In genomic region chr16:87854053-87854906, GRCh38 we compare ENCODE assay signal across 1 cellular context.
TF ChIP-seq lines count a peak whose summit lies in the region.

No MANE protein-coding gene starts in this region.

TF ChIP-seq in HepG2, 621 proteins besides CTCF, POLR2A, EP300 and RAD21 (continued from another document and continues in another):
- no peak for TF ChIP-seq CEBPZ (IDR thresholded peaks at IDR 0.05; ENCODE audit: low read length)
- no peak for TF ChIP-seq ZNF564 (CRISPR knock-in tag; IDR thresholded peaks at IDR 0.05)
- TF ChIP-seq ZNF777 (CRISPR knock-in tag; IDR thresholded peaks at IDR 0.05) = no peak; the same call in 1 of the 2 replicates
- TF ChIP-seq PATZ1 (CRISPR knock-in tag; IDR thresholded peaks at IDR 0.05) = peak; percentile 59
- TF ChIP-seq PAWR (CRISPR knock-in tag; IDR thresholded peaks at IDR 0.05; ENCODE audit: borderline replicate concordance) = no peak
- TF ChIP-seq SOX13 (IDR thresholded peaks at IDR 0.05) = no peak
- peak in 1 of 2 experiments; percentile 28; a peak in 1 of 4 replicates for TF ChIP-seq SOX13 (CRISPR knock-in tag; conservative IDR thresholded peaks at IDR 0.05 in 1 of 2, IDR thresholded peaks at IDR 0.05 in 1 of 2)
- TF ChIP-seq ZNF512 (CRISPR knock-in tag; IDR thresholded peaks at IDR 0.05) = no peak
- no peak for TF ChIP-seq GMEB2 (CRISPR knock-in tag; IDR thresholded peaks at IDR 0.05; ENCODE audit: low read depth)
- TF ChIP-seq RELA (CRISPR knock-in tag; IDR thresholded peaks at IDR 0.05) = no peak
- TF ChIP-seq RERE (CRISPR knock-in tag; IDR thresholded peaks at IDR 0.05; ENCODE audit: low read depth) = no peak
- no peak for TF ChIP-seq NRL (CRISPR knock-in tag; IDR thresholded peaks at IDR 0.05; ENCODE audit: borderline replicate concordance)
- TF ChIP-seq POLR2AphosphoS2 (IDR thresholded peaks at IDR 0.05; ENCODE audit: low read depth, low read length) = no peak; the same call in 1 of the 2 replicates
- TF ChIP-seq ZZZ3 (CRISPR knock-in tag; IDR thresholded peaks at IDR 0.05; ENCODE audit: borderline replicate concordance) = no peak; the same call in 1 of the 2 replicates
- TF ChIP-seq ZNF20 (CRISPR knock-in tag; IDR thresholded peaks at IDR 0.05) = no peak
- TF ChIP-seq ZFP62 (CRISPR knock-in tag; IDR thresholded peaks at IDR 0.05) = no peak
- no peak for TF ChIP-seq GLI4 (CRISPR knock-in tag; IDR thresholded peaks at IDR 0.05; ENCODE audit: borderline replicate concordance)
- no peak for TF ChIP-seq ZNF484 (CRISPR knock-in tag; IDR thresholded peaks at IDR 0.05; ENCODE audit: borderline replicate concordance, low read depth)
- TF ChIP-seq ATF5 (CRISPR knock-in tag; IDR thresholded peaks at IDR 0.05; ENCODE audit: low read depth) = no peak
- TF ChIP-seq PHF21A (CRISPR knock-in tag; IDR thresholded peaks at IDR 0.05) = no peak
- no peak for TF ChIP-seq ZNF451 (CRISPR knock-in tag; IDR thresholded peaks at IDR 0.05)
- TF ChIP-seq NFYC (CRISPR knock-in tag; IDR thresholded peaks at IDR 0.05) = no peak
- no peak for TF ChIP-seq NKX3-1 (CRISPR knock-in tag; IDR thresholded peaks at IDR 0.05)
- no peak for TF ChIP-seq KIAA2018 (CRISPR knock-in tag; IDR thresholded peaks at IDR 0.05; ENCODE audit: borderline replicate concordance)
- TF ChIP-seq FOXC1 (CRISPR knock-in tag; IDR thresholded peaks at IDR 0.05; ENCODE audit: borderline replicate concordance) = no peak
- no peak for TF ChIP-seq ZNF224 (CRISPR knock-in tag; IDR thresholded peaks at IDR 0.05)
- peak; percentile 45; the same call in 1 of the 2 replicates for TF ChIP-seq MXD1 (CRISPR knock-in tag; IDR thresholded peaks at IDR 0.05)
- TF ChIP-seq NCOA5 (CRISPR knock-in tag; IDR thresholded peaks at IDR 0.05) = no peak
- no peak for TF ChIP-seq DMAP1 (CRISPR knock-in tag; IDR thresholded peaks at IDR 0.05)
- TF ChIP-seq NPAS2 (CRISPR knock-in tag; IDR thresholded peaks at IDR 0.05; ENCODE audit: borderline replicate concordance) = no peak
